Comparison of ENCODE assay signal across 29 cellular contexts in genomic region chr2:3434654-3435053, GRCh38. TPM values are rescaled to one million over a fixed set of nuclear protein-coding genes. Genes with fewer than 3 reads are reported as not detected.
DNase-seq lines count a peak whose midpoint lies in the region; ATAC-seq and TF ChIP-seq lines count a peak whose summit lies in the region.
"Had no signal": no experiment of that assay in that cellular context is flagged by ENCODE, and none has a peak within 500 bp of the region (broad histone marks: within the 10 kb centered on the region; RNA-seq: fewer than 3 reads in every experiment).

No MANE protein-coding gene starts in this region.

- TF ChIP-seq CTCF in GM10248 (IDR thresholded peaks at IDR 0.05; ENCODE audit: control extremely low read depth, extremely low read depth, low read depth, missing control alignments), result no peak

- no peak for ATAC-seq in central memory CD8-positive, alpha-beta T cell (replicated peaks; ENCODE audit: extremely low read depth, poor library complexity, severe bottlenecking)
- ATAC-seq in naive B cell (ENCODE audit: low read depth in 2 of 2) (no peak), HG03571 (IDR thresholded peaks at IDR 0.05; ENCODE audit: unreplicated experiment) (no peak)
- ATAC-seq: foreskin keratinocyte; heart right ventricle; naive thymus-derived CD4-positive, alpha-beta T cell; psoas muscle; T-cell had no signal

- no peak overlapping the region for H3K4me3 Mint-ChIP-seq in central memory CD8-positive, alpha-beta T cell
- H3K4me3 Mint-ChIP-seq in naive B cell, result no peak overlapping the region
- H3K4me3 Mint-ChIP-seq: activated CD4-positive, alpha-beta T cell treated with anti-CD3 and anti-CD28 coated beads, Interleukin-2, amount 10 ng/mL, durations not matched to agents 24 days and 14 days; activated naive CD8-positive, alpha-beta T cell; dendritic cell treated with granulocyte-macrophage colony-stimulating factor and Interleukin-4, amounts not matched to agents 40 ng/mL and 50 ng/mL, for 4 days; mesothelial cell of epicardium; naive thymus-derived CD4-positive, alpha-beta T cell; T-cell; WTC11 had no signal

- H3K27ac Mint-ChIP-seq in central memory CD8-positive, alpha-beta T cell (ENCODE audit: low read depth), result peak overlapping the region; percentile 6
- peak overlapping the region in 4 of 6 donors; percentile 16 to 84 (median 54) for H3K27ac Mint-ChIP-seq in naive B cell
- H3K27ac Mint-ChIP-seq: activated CD4-positive, alpha-beta T cell treated with anti-CD3 and anti-CD28 coated beads, Interleukin-2, amount 10 ng/mL, durations not matched to agents 24 days and 14 days; activated naive CD8-positive, alpha-beta T cell; dendritic cell treated with granulocyte-macrophage colony-stimulating factor and Interleukin-4, amounts not matched to agents 40 ng/mL and 50 ng/mL, for 4 days; mesothelial cell of epicardium; T-cell; WTC11 had no signal

- no peaks in the 10 kb centered on the region for H3K9me3 Mint-ChIP-seq in central memory CD8-positive, alpha-beta T cell
- H3K9me3 Mint-ChIP-seq in naive B cell, result no peaks in the 10 kb centered on the region
- H3K9me3 Mint-ChIP-seq: activated CD4-positive, alpha-beta T cell treated with anti-CD3 and anti-CD28 coated beads, Interleukin-2, amount 10 ng/mL, durations not matched to agents 24 days and 14 days; dendritic cell treated with granulocyte-macrophage colony-stimulating factor and Interleukin-4, amounts not matched to agents 40 ng/mL and 50 ng/mL, for 4 days; naive thymus-derived CD4-positive, alpha-beta T cell; T-cell; WTC11 had no signal

- DNase-seq in COR-L47 (lab: John Stamatoyannopoulos, UW) (peak; percentile 49), NCI-H1694 (lab: John Stamatoyannopoulos, UW) (peak; percentile 58), naive B cell (no peak), GM10248 (ENCODE audit: extremely low spot score) (no peak), CD1c-positive myeloid dendritic cell (ENCODE audit: extremely low spot score) (no peak)
- DNase-seq in central memory CD8-positive, alpha-beta T cell (ENCODE audit: low spot score in 2 of 2), result no peak
- DNase-seq: activated CD4-positive, alpha-beta T cell treated with anti-CD3 and anti-CD28 coated beads, Interleukin-2, amount 10 ng/mL, durations not matched to agents 24 days and 14 days; activated CD8-positive, alpha-beta memory T cell treated with anti-CD3 and anti-CD28 coated beads for 24 hours; activated effector memory CD4-positive, alpha-beta T cell treated with anti-CD3 and anti-CD28 coated beads, Interleukin-2, amount 50 U/mL, for 16 hours; DMS79; esophagus squamous epithelium; foreskin keratinocyte; GDM1; GM23248; heart right ventricle; IMR-90; naive thymus-derived CD4-positive, alpha-beta T cell; NCI-H748 treated with DMSO at 0.1 percent for 48 hours; nucleus accumbens; psoas muscle; SJCRH30; stimulated activated CD4-positive, alpha-beta T cell treated with anti-CD3 and anti-CD28 coated beads, Interleukin-4, amount 100 ng/mL, for 1 hour; T-cell; tibial artery had no signal

- H3K4me1 Mint-ChIP-seq in central memory CD8-positive, alpha-beta T cell, result peaks cover 19% of the 10 kb centered on the region
- peaks cover 0 to 3% (median 2%) of the 10 kb centered on the region in 3 donors for H3K4me1 Mint-ChIP-seq in naive B cell
- H3K4me1 Mint-ChIP-seq: activated CD4-positive, alpha-beta T cell treated with anti-CD3 and anti-CD28 coated beads, Interleukin-2, amount 10 ng/mL, durations not matched to agents 24 days and 14 days had no signal

- POLR2A ChIA-PET in GM10248 (lab: Yijun Ruan, JAX), result no interaction called here

- peaks cover 16% of the 10 kb centered on the region for H3K36me3 Mint-ChIP-seq in central memory CD8-positive, alpha-beta T cell (ENCODE audit: insufficient read depth)
- peaks cover 6 to 8% of the 10 kb centered on the region in 2 donors for H3K36me3 Mint-ChIP-seq in naive B cell
- H3K36me3 Mint-ChIP-seq: activated naive CD8-positive, alpha-beta T cell had no signal

- no peaks in the 10 kb centered on the region for H3K27me3 Mint-ChIP-seq in central memory CD8-positive, alpha-beta T cell
- H3K27me3 Mint-ChIP-seq in naive B cell, result no peaks in the 10 kb centered on the region
- H3K27me3 Mint-ChIP-seq: activated CD4-positive, alpha-beta T cell treated with anti-CD3 and anti-CD28 coated beads, Interleukin-2, amount 10 ng/mL, durations not matched to agents 24 days and 14 days; activated naive CD8-positive, alpha-beta T cell; dendritic cell treated with granulocyte-macrophage colony-stimulating factor and Interleukin-4, amounts not matched to agents 40 ng/mL and 50 ng/mL, for 4 days; naive thymus-derived CD4-positive, alpha-beta T cell; T-cell had no signal

- CTCF ChIA-PET in GM10248 (lab: Yijun Ruan, JAX), result interaction anchor here (0.7 to 3.6 kb wide), 3 partner anchors 10 to 28 kb away, joined by 3 to 24 read pairs (median 3); no protein-coding TSS in a partner anchor

RNA-seq across cellular contexts. Expression of gene TRAPPC12, which starts 55.2 kb away (rescaled TPM):
- 10 to 100 TPM; 31.3 to 36.3 (median 33.1) TPM for polyA plus RNA-seq in naive B cell (ENCODE audit: low read depth in 6 of 6)

RNA-seq across cellular contexts. Expression of gene EIPR1, which starts 57.0 kb away (rescaled TPM):
- 10 to 100 TPM; 35.7 to 53.9 (median 40.9) TPM for polyA plus RNA-seq in naive B cell (ENCODE audit: low read depth in 6 of 6)

Comparison
In these comparisons a context has a peak if more than half of its experiments do, and no peak if none do; other contexts are left out.
1. DNase-seq: peak in COR-L47 (single experiment) and NCI-H1694 (single experiment); none in central memory CD8-positive, alpha-beta T cell (0 of 2), naive B cell (single experiment), GM10248 (single experiment) and CD1c-positive myeloid dendritic cell (single experiment).